Comparison of ENCODE assay signal across 12 cellular contexts in the genomic region with DNA sequence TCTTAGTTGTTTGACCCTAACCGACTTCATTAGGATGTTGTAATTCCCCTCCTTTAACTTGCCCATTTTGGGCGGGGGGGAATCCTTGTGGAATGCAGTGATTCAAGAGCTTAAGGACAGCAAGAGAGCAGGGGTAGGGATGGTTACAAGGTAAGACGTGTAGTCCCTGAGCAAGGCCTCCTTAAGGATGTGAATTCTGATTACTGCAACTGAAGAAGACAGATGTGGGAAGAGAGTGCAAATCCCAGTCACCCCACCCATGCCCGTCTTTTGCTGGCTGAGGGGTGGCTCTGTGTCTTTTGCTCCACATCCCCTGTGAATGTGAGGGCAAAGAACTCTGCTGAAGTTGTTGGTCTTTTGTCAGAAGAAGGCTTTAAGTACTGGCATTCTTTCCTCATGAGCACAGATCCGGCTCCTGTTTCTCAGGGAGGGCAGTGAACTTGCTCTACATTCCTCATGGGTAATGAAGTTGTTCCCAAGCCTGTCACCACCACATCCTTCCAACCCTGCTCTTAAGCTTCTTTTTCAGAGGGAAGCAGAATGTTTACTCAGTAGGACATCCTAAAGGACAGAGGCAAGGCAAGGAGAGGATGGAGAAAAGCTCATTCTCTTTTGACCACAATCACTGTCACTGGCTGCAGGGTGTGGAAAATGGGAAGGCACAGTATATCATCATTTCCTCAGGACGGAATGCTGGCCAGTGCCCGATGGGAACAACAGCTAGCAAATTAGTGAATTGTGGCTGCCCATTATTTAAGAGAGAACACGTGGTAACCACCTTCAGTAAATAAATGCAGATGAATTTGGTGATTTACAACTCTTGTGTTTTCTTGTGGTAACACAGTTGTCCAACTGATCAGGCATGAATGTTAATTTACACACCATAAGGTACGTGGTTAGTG.
DNase-seq lines count a peak whose midpoint lies in the region; ATAC-seq and TF ChIP-seq lines count a peak whose summit lies in the region.
"Had no signal": no experiment of that assay in that cellular context is flagged by ENCODE, and none has a peak within 500 bp of the region (broad histone marks: within the 10 kb centered on the region; RNA-seq: fewer than 3 reads in every experiment).

No MANE protein-coding gene starts in this region.

- no peak for TF ChIP-seq CTCF in WTC11 (IDR thresholded peaks at IDR 0.05)
- no peak for TF ChIP-seq CTCF in left ventricle myocardium inferior (IDR thresholded peaks at IDR 0.05; ENCODE audit: borderline replicate concordance)

- no peaks in the 10 kb centered on the region for H3K9me3 ChIP-seq in left ventricle myocardium inferior (replicated peaks)

- no peaks in the 10 kb centered on the region for H3K27me3 Mint-ChIP-seq in WTC11 (ENCODE audit: low read depth)

- no peaks in the 10 kb centered on the region for H3K27me3 ChIP-seq in left ventricle myocardium inferior (ENCODE audit: low read depth)

- H3K9me3 Mint-ChIP-seq in WTC11 = no peaks in the 10 kb centered on the region
- H3K9me3 Mint-ChIP-seq: activated naive CD8-positive, alpha-beta T cell treated with anti-CD3 and anti-CD28 coated beads, Interleukin-2, amount 10 ng/mL, durations not matched to agents 7 days and 5 days; stimulated activated naive CD8-positive, alpha-beta T cell treated with anti-CD3 and anti-CD28 coated beads, Interleukin-15, amount 100 ng/mL, for 72 hours; T-helper 2 cell treated with Interferon-gamma antibody and Interleukin-4, amounts not matched to agents 5 μg/mL and 100 μg/mL, for 36 hours had no signal

- no peak overlapping the region for H3K4me3 ChIP-seq in left ventricle myocardium inferior

- H3K4me1 ChIP-seq in left ventricle myocardium inferior = peaks cover 28% of the 10 kb centered on the region

- no peaks in the 10 kb centered on the region for H3K36me3 ChIP-seq in left ventricle myocardium inferior

- H3K4me1 Mint-ChIP-seq in WTC11 = peaks cover 71% of the 10 kb centered on the region
- H3K4me1 Mint-ChIP-seq: activated naive CD8-positive, alpha-beta T cell treated with anti-CD3 and anti-CD28 coated beads, Interleukin-2, amount 10 ng/mL, durations not matched to agents 7 days and 5 days; naive thymus-derived CD8-positive, alpha-beta T cell had no signal

- DNase-seq in GM04504 (ENCODE audit: low read depth) (peak; percentile 93), WTC11 (ENCODE audit: low spot score) (peak; percentile 40), left ventricle myocardium inferior (no peak), sciatic nerve (ENCODE audit: low spot score) (no peak), NCI-H1417 treated with DMSO at 0.1 percent for 48 hours (lab: John Stamatoyannopoulos, UW) (no peak)
- DNase-seq in stimulated activated CD4-positive, alpha-beta T cell treated with anti-CD3 and anti-CD28 coated beads, Interleukin-15, amount 100 ng/mL, for 24 hours = no peak
- no peak for DNase-seq in central memory CD4-positive, alpha-beta T cell
- DNase-seq: activated naive CD8-positive, alpha-beta T cell treated with anti-CD3 and anti-CD28 coated beads, Interleukin-2, amount 10 ng/mL, durations not matched to agents 7 days and 5 days; naive thymus-derived CD8-positive, alpha-beta T cell; stimulated activated naive CD8-positive, alpha-beta T cell treated with anti-CD3 and anti-CD28 coated beads, Interleukin-15, amount 100 ng/mL, for 72 hours had no signal

- peaks cover 6% of the 10 kb centered on the region for H3K36me3 Mint-ChIP-seq in WTC11
- H3K36me3 Mint-ChIP-seq: activated naive CD8-positive, alpha-beta T cell treated with anti-CD3 and anti-CD28 coated beads, Interleukin-2, amount 10 ng/mL, durations not matched to agents 7 days and 5 days; naive thymus-derived CD8-positive, alpha-beta T cell had no signal

- CTCF ChIA-PET in WTC11 (lab: Charles Lee) = interaction anchor here (0.9 to 1.3 kb wide), 2 partner anchors 14 to 242 kb away, joined by 3 to 5 read pairs; no protein-coding TSS in a partner anchor

- peak overlapping the region; percentile 63 for H3K27ac ChIP-seq in left ventricle myocardium inferior (replicated peaks)

- H3K4me3 Mint-ChIP-seq in WTC11 = peak overlapping the region; percentile 44
- H3K4me3 Mint-ChIP-seq: activated naive CD8-positive, alpha-beta T cell treated with anti-CD3 and anti-CD28 coated beads, Interleukin-2, amount 10 ng/mL, durations not matched to agents 7 days and 5 days; naive thymus-derived CD8-positive, alpha-beta T cell; stimulated activated naive CD8-positive, alpha-beta T cell treated with anti-CD3 and anti-CD28 coated beads, Interleukin-15, amount 100 ng/mL, for 72 hours; T-helper 2 cell treated with Interferon-gamma antibody and Interleukin-4, amounts not matched to agents 5 μg/mL and 100 μg/mL, for 36 hours had no signal

- H3K27ac Mint-ChIP-seq in WTC11 = peak overlapping the region; percentile 98
- H3K27ac Mint-ChIP-seq: activated naive CD8-positive, alpha-beta T cell treated with anti-CD3 and anti-CD28 coated beads, Interleukin-2, amount 10 ng/mL, durations not matched to agents 7 days and 5 days; naive thymus-derived CD8-positive, alpha-beta T cell; stimulated activated naive CD8-positive, alpha-beta T cell treated with anti-CD3 and anti-CD28 coated beads, Interleukin-15, amount 100 ng/mL, for 72 hours; T-helper 2 cell treated with Interferon-gamma antibody and Interleukin-4, amounts not matched to agents 5 μg/mL and 100 μg/mL, for 36 hours had no signal

- intact Hi-C loops in left ventricle myocardium inferior (cut with micrococcal nuclease) (no loop called here), sciatic nerve (cut with DNase I) (no loop called here)

- ATAC-seq in WTC11 (peak; percentile 76), sciatic nerve (peak; percentile 59), GM21360 (IDR thresholded peaks at IDR 0.05; ENCODE audit: unreplicated experiment) (no peak)
- ATAC-seq: naive thymus-derived CD8-positive, alpha-beta T cell; stimulated activated naive CD8-positive, alpha-beta T cell treated with anti-CD3 and anti-CD28 coated beads, Interleukin-15, amount 100 ng/mL, for 72 hours had no signal

- POLR2A ChIA-PET in WTC11 (lab: Charles Lee) = interaction anchor here (0.6 to 1.4 kb wide), 4 partner anchors 33 to 194 kb away, joined by 3 read pairs; a partner anchor contains a TSS

TF ChIP-seq in WTC11, 78 proteins besides CTCF, POLR2A, EP300 and RAD21:
- 0 out of 2 replicates have a peak, but pooled peaks have one; percentile 10 for TF ChIP-seq ZNF671 (CRISPR knock-in tag; IDR thresholded peaks at IDR 0.05)
- TF ChIP-seq TEAD1 (CRISPR knock-in tag; IDR thresholded peaks at IDR 0.05) = 0 out of 2 replicates have a peak, but pooled peaks have one; percentile 9
- no peak for TF ChIP-seq RELA (CRISPR knock-in tag; IDR thresholded peaks at IDR 0.05; ENCODE audit: borderline replicate concordance)
- TF ChIP-seq, protein P1, sequence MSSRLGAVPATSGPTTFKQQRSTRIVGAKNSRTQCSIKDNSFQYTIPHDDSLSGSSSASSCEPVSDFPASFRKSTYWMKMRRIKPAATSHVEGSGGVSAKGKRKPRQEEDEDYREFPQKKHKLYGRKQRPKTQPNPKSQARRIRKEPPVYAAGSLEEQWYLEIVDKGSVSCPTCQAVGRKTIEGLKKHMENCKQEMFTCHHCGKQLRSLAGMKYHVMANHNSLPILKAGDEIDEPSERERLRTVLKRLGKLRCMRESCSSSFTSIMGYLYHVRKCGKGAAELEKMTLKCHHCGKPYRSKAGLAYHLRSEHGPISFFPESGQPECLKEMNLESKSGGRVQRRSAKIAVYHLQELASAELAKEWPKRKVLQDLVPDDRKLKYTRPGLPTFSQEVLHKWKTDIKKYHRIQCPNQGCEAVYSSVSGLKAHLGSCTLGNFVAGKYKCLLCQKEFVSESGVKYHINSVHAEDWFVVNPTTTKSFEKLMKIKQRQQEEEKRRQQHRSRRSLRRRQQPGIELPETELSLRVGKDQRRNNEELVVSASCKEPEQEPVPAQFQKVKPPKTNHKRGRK (CRISPR knock-in tag; IDR thresholded peaks at IDR 0.05; ENCODE audit: borderline replicate concordance) = no peak
- TF ChIP-seq, protein P2, sequence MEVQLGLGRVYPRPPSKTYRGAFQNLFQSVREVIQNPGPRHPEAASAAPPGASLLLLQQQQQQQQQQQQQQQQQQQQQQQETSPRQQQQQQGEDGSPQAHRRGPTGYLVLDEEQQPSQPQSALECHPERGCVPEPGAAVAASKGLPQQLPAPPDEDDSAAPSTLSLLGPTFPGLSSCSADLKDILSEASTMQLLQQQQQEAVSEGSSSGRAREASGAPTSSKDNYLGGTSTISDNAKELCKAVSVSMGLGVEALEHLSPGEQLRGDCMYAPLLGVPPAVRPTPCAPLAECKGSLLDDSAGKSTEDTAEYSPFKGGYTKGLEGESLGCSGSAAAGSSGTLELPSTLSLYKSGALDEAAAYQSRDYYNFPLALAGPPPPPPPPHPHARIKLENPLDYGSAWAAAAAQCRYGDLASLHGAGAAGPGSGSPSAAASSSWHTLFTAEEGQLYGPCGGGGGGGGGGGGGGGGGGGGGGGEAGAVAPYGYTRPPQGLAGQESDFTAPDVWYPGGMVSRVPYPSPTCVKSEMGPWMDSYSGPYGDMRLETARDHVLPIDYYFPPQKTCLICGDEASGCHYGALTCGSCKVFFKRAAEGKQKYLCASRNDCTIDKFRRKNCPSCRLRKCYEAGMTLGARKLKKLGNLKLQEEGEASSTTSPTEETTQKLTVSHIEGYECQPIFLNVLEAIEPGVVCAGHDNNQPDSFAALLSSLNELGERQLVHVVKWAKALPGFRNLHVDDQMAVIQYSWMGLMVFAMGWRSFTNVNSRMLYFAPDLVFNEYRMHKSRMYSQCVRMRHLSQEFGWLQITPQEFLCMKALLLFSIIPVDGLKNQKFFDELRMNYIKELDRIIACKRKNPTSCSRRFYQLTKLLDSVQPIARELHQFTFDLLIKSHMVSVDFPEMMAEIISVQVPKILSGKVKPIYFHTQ (CRISPR knock-in tag; IDR thresholded peaks at IDR 0.05) = 0 out of 2 replicates have a peak, but pooled peaks have one; percentile 44

Comparison
In these comparisons a context has a peak if more than half of its experiments do, and no peak if none do; other contexts are left out.
1. DNase-seq: peak in GM04504 (single experiment) and WTC11 (single experiment); none in left ventricle myocardium inferior (single experiment), sciatic nerve (single experiment), stimulated activated CD4-positive, alpha-beta T cell treated with anti-CD3 and anti-CD28 coated beads, Interleukin-15, amount 100 ng/mL, for 24 hours (single experiment), NCI-H1417 treated with DMSO at 0.1 percent for 48 hours (single experiment) and central memory CD4-positive, alpha-beta T cell (single experiment).